Comparison of ENCODE assay signal across 13 cellular contexts in genomic region chr17:79840989-79841286, GRCh38. TPM values are rescaled to one million over a fixed set of nuclear protein-coding genes. Genes with fewer than 3 reads are reported as not detected.
DNase-seq lines count a peak whose midpoint lies in the region; ATAC-seq, FAIRE-seq and TF ChIP-seq lines count a peak whose summit lies in the region.
"Had no signal": no experiment of that assay in that cellular context is flagged by ENCODE, and none has a peak within 500 bp of the region (broad histone marks: within the 10 kb centered on the region; RNA-seq: fewer than 3 reads in every experiment).

No MANE protein-coding gene starts in this region.

- CTCF ChIA-PET in A549 (lab: Yijun Ruan, JAX) (interaction anchor here (0.6 to 15.4 kb wide), 37 partner anchors 8 to 914 kb away, joined by 3 to 238 read pairs (median 10); partner anchors contain the start of gene CBX8), K562 (lab: Yijun Ruan, JAX; ENCODE audit: low intra/inter-chr PET ratio) (no interaction called here)

- no peak for TF ChIP-seq POLR2A in A549 (IDR thresholded peaks at IDR 0.05; ENCODE audit: low read length)
- no peak for TF ChIP-seq POLR2A in K562 (conservative IDR thresholded peaks at IDR 0.05)
- no peak for TF ChIP-seq POLR2A in GM12891 (IDR thresholded peaks at IDR 0.05; ENCODE audit: low read depth, low read length)

- H2AFZ ChIP-seq in GM23248 (peak overlapping the region; percentile 68; the same call in 1 of the 2 replicates), K562 (ENCODE audit: low read depth, low read length) (no peak overlapping the region)

- H3K36me3 Mint-ChIP-seq in nephron (ENCODE audit: low read depth): no peaks in the 10 kb centered on the region
- no peaks in the 10 kb centered on the region for H3K36me3 Mint-ChIP-seq in osteocyte (ENCODE audit: unreplicated experiment)

- H3K27me3 ChIP-seq in GM23248 (replicated peaks; ENCODE audit: insufficient read depth) (peaks cover 29% of the 10 kb centered on the region), K562 (ENCODE audit: control insufficient read depth in 2 of 2, insufficient read depth in 2 of 2, low read length in 2 of 2) (no peaks in the 10 kb centered on the region)

- peaks cover 52% of the 10 kb centered on the region for H3K4me1 ChIP-seq in A549
- H3K4me1 ChIP-seq in GM23248 (ENCODE audit: insufficient read depth): peaks cover 12% of the 10 kb centered on the region
- H3K4me1 ChIP-seq in K562 (replicated peaks in 1 of 2; ENCODE audit: control insufficient read depth in 2 of 2, insufficient read depth in 2 of 2, low read length in 2 of 2): peaks cover 26 to 82% of the 10 kb centered on the region in 2 experiments

- H3K9me3 ChIP-seq in A549 (no peaks in the 10 kb centered on the region), GM23248 (ENCODE audit: low read depth) (no peaks in the 10 kb centered on the region), K562 (replicated peaks; ENCODE audit: control insufficient read depth, insufficient read depth, low read depth, low read length) (no peaks in the 10 kb centered on the region)

- H3K9ac ChIP-seq in GM23248 (no peak overlapping the region), K562 (ENCODE audit: insufficient read depth in 1 of 2, low read depth in 2 of 2, low read length in 2 of 2) (no peak overlapping the region; a peak in 1 of 4 replicates)

- H3F3A ChIP-seq in GM23248 (ENCODE audit: insufficient read depth): peaks cover 17% of the 10 kb centered on the region

- TF ChIP-seq EP300 in A549 (IDR thresholded peaks at IDR 0.05) (no peak), K562 (IDR thresholded peaks at IDR 0.05; ENCODE audit: low read length) (no peak)

- no peaks in the 10 kb centered on the region for H3K9me2 ChIP-seq in GM23248 (ENCODE audit: insufficient read depth)

- WGBS in A549 (ENCODE audit: missing lambda C conversion rate): 55% methylated on average over 14 of the region's 19 CpGs
- 1 to 4% methylated on average over 11 to 19 of the region's 19 CpGs for WGBS in GM23248 (ENCODE audit: low coverage in 1 of 2, low lambda C conversion rate in 2 of 2, missing lambda C conversion rate in 2 of 2), 2 experiments
- 88% methylated on average over 13 of the region's 19 CpGs for WGBS in K562 (ENCODE audit: insufficient coverage, low coverage, missing lambda C conversion rate)

- H4K20me1 ChIP-seq in GM23248 (ENCODE audit: insufficient read depth) (no peaks in the 10 kb centered on the region), K562 (replicated peaks; ENCODE audit: control insufficient read depth, insufficient read depth, low read length) (peaks cover 10% of the 10 kb centered on the region)

- H3K4me2 ChIP-seq in A549: peak overlapping the region; percentile 81
- peak overlapping the region; percentile 30 for H3K4me2 ChIP-seq in GM23248 (ENCODE audit: unreplicated experiment)
- H3K4me2 ChIP-seq in K562 (ENCODE audit: insufficient read depth, low read length): no peak overlapping the region

- POLR2A ChIA-PET in A549 (lab: Yijun Ruan, JAX): interaction anchor here (2.6 to 3.6 kb wide), 4 partner anchors 29 to 152 kb away, joined by 11 to 84 read pairs (median 33); no protein-coding TSS in a partner anchor
- POLR2A ChIA-PET in K562 (lab: Yijun Ruan, JAX): interaction anchor here (0.7 to 17.8 kb wide), 5 partner anchors 9 to 75 kb away, joined by 3 to 386 read pairs (median 4); no protein-coding TSS in a partner anchor

- FAIRE-seq in A549 (lab: Jason Lieb, UNC) (no peak), K562 (lab: Jason Lieb, UNC) (no peak), GM12891 (lab: Jason Lieb, UNC) (no peak)
- FAIRE-seq: endometrium had no signal

- H3K9me3 Mint-ChIP-seq in nephron (no peaks in the 10 kb centered on the region), osteocyte (ENCODE audit: unreplicated experiment) (no peaks in the 10 kb centered on the region)

- peaks cover 24% of the 10 kb centered on the region for H3K79me2 ChIP-seq in GM23248 (ENCODE audit: insufficient read depth)
- H3K79me2 ChIP-seq in K562 (ENCODE audit: control insufficient read depth, insufficient read depth, low read length): peaks cover 27% of the 10 kb centered on the region

- TF ChIP-seq CTCF in A549 (IDR thresholded peaks at IDR 0.05) (no peak), K562 (IDR thresholded peaks at IDR 0.05 in 2 of 3, conservative IDR thresholded peaks at IDR 0.05 in 1 of 3; ENCODE audit: insufficient read depth in 2 of 3, low read depth in 1 of 3, low read length in 3 of 3) (no peak), nephron (IDR thresholded peaks at IDR 0.05; ENCODE audit: unreplicated experiment in 3 of 3) (no peak), osteocyte (IDR thresholded peaks at IDR 0.05) (no peak)

- peaks cover 4% of the 10 kb centered on the region for H3K9me1 ChIP-seq in K562 (ENCODE audit: control insufficient read depth, insufficient read depth, low read length)

- DNase-seq in A549 (ENCODE audit: low read depth in 1 of 2, low spot score in 1 of 2) (no peak), GM23248 (no peak), K562 (ENCODE audit: extremely low read depth in 1 of 4, low spot score in 3 of 4) (no peak), GM12891 (ENCODE audit: insufficient read length, low spot score) (no peak), C1 segment of cervical spinal cord (lab: John Stamatoyannopoulos, UW) (no peak), ureter (ENCODE audit: low spot score) (no peak), osteocyte (ENCODE audit: extremely low spot score, unreplicated experiment) (no peak)
- DNase-seq: NCI-H1048, occipital lobe, PC-3 had no signal

- intact Hi-C loops in K562 (cut with micrococcal nuclease): no loop called here

- H3K27ac ChIP-seq in A549: peak overlapping the region; percentile 95 to 98
- H3K27ac ChIP-seq in GM23248: no peak overlapping the region
- H3K27ac ChIP-seq in K562 (ENCODE audit: extremely low read depth, low read depth, low read length): no peak overlapping the region

- H3K4me3 Mint-ChIP-seq in nephron (peak overlapping the region in 2 of 3 experiments; percentile 41 to 73), osteocyte (ENCODE audit: unreplicated experiment) (no peak overlapping the region)

- in situ Hi-C loops in GM23248 (cut with MboI) (loop anchor here (10.0 kb wide), 1 partner anchor 154 kb away; no protein-coding TSS in a partner anchor), K562 (cut with MboI) (no loop called here)

- H3K27me3 Mint-ChIP-seq in nephron (ENCODE audit: low read depth) (peaks cover 65% of the 10 kb centered on the region), osteocyte (ENCODE audit: unreplicated experiment) (peaks cover 13% of the 10 kb centered on the region)

- ATAC-seq in A549 (no peak), K562 (no peak)
- ATAC-seq: HCT116, PC-3 had no signal

- BruUV-seq in K562 (replicated peaks; lab: Mats Ljungman, UMichigan): no TSS peak

- H3K4me3 ChIP-seq in A549: peak overlapping the region; percentile 82; the same call in 2 of the 3 replicates
- peak overlapping the region; percentile 48; the same call in 1 of the 2 replicates for H3K4me3 ChIP-seq in GM23248
- no peak overlapping the region for H3K4me3 ChIP-seq in K562

- TF ChIP-seq RAD21 in A549 (conservative IDR thresholded peaks at IDR 0.05 in 1 of 2, IDR thresholded peaks at IDR 0.05 in 1 of 2): no peak
- no peak for TF ChIP-seq RAD21 in K562 (CRISPR knock-in tag; conservative IDR thresholded peaks at IDR 0.05 in 1 of 2, IDR thresholded peaks at IDR 0.05 in 1 of 2)

- H3K4me1 Mint-ChIP-seq in nephron (peaks cover 22% of the 10 kb centered on the region), osteocyte (ENCODE audit: unreplicated experiment) (peaks cover 47% of the 10 kb centered on the region)

- no peak overlapping the region for H3K27ac Mint-ChIP-seq in nephron
- no peak overlapping the region for H3K27ac Mint-ChIP-seq in osteocyte (ENCODE audit: unreplicated experiment)

- H3K36me3 ChIP-seq in GM23248 (ENCODE audit: low read depth) (no peaks in the 10 kb centered on the region), K562 (ENCODE audit: control insufficient read depth, insufficient read depth, low read length) (peaks cover 15% of the 10 kb centered on the region; the same call in 1 of the 3 replicates)

RNA-seq across cellular contexts. Expression of gene CBX4, which starts 1.7 kb away (rescaled TPM):
- polyA plus RNA-seq in A549 (2011; rRNA removed) (21.9 and 34.1 TPM in 2 replicates), A549 (2017; fragmentation: RNase III; extraction: RNeasy Plus Mini Kit Qiagen cat#74134 plus additional on column Dnase treatment) (25.9 to 31.9 TPM (median 31.0 TPM) in 3 replicates), GM23248 (2016; fragmentation: Nextera tagmentation; extraction: Ambion mirVana) (1.2 and 1.4 TPM in 2 replicates), K562 (2011; rRNA removed) (7.8 and 13.5 TPM in 2 replicates), K562 (2014; fragmentation: Illumina TruSeq; extraction: Trizol) (10.0 and 16.4 TPM in 2 replicates), K562 (2014; fragmentation: Nextera tagmentation; extraction: Ambion mirVana) (1 to 10 TPM in 1 of 2 experiments, under 1 TPM in 1; 0.98 to 1.1 TPM), K562 (2014; rRNA removed) (34.8 and 40.7 TPM in 2 replicates)
- polyA plus RNA-seq in A549 (2012; cell fraction: cytosol; rRNA removed): 31.9 and 46.3 TPM in 2 replicates
- 48.9 and 61.8 TPM in 2 replicates for polyA plus RNA-seq in A549 (2012; cell fraction: nucleus; rRNA removed)
- 20.6 and 27.0 TPM in 2 replicates for polyA minus RNA-seq in A549 (2011; rRNA and poly(A)+ RNA removed)
- 11.4 and 18.9 TPM in 2 replicates for total RNA-seq in GM23248 (2014; rRNA removed; shearing (Covaris generic))
- total RNA-seq in K562 (2011; cell fraction: chromatin; rRNA removed; ENCODE audit: low replicate concordance): 13.6 and 28.0 TPM in 2 replicates
- total RNA-seq in K562 (2011; cell fraction: nucleolus; rRNA removed): 26.3 and 29.6 TPM in 2 replicates
- total RNA-seq in K562 (2011; cell fraction: nucleoplasm; rRNA removed): 11.0 and 15.7 TPM in 2 replicates
- total RNA-seq in K562 (2014; rRNA removed) (42.3 and 42.4 TPM in 2 replicates), K562 (2014; rRNA removed; fragmentation: Illumina TruSeq; extraction: Trizol) (4.4 and 4.7 TPM in 2 replicates), K562 (2015; rRNA removed; fragmentation: Illumina TruSeq; extraction: Trizol) (13.5 and 14.7 TPM in 2 replicates), K562 (2021) (48.5 and 50.5 TPM in 2 replicates), ureter (36.7 TPM), osteocyte (21.4 and 23.2 TPM in 2 replicates)
- polyA plus RNA-seq in K562 (2011; cell fraction: cytosol; rRNA removed): 12.6 and 29.1 TPM in 2 replicates
- polyA plus RNA-seq in K562 (2011; cell fraction: nucleus; rRNA removed): 23.9 and 38.8 TPM in 2 replicates
- 22.9 and 60.2 TPM in 2 replicates for polyA plus RNA-seq in K562 (2012)
- polyA minus RNA-seq in K562 (2011; rRNA and poly(A)+ RNA removed): 7.2 and 7.6 TPM in 2 replicates
- 18.7 and 24.1 TPM in 2 replicates for polyA minus RNA-seq in K562 (2011; cell fraction: cytosol; rRNA and poly(A)+ RNA removed)
- polyA minus RNA-seq in K562 (2011; cell fraction: nucleus; rRNA and poly(A)+ RNA removed): 12.4 and 16.4 TPM in 2 replicates
- polyA plus RNA-seq in GM12891 (2012; ENCODE audit: low read depth, missing spikeins): 17.1 TPM

RNA-seq across cellular contexts. Expression of gene CBX8, which starts 44.1 kb away (rescaled TPM):
- 1.5 and 2.8 TPM in 2 replicates for polyA plus RNA-seq in A549 (2011; rRNA removed)
- 3.5 and 3.8 TPM in 2 replicates for polyA plus RNA-seq in A549 (2012; cell fraction: cytosol; rRNA removed)
- 4.8 and 7.2 TPM in 2 replicates for polyA plus RNA-seq in A549 (2012; cell fraction: nucleus; rRNA removed)
- polyA plus RNA-seq in A549 (2017; fragmentation: RNase III; extraction: RNeasy Plus Mini Kit Qiagen cat#74134 plus additional on column Dnase treatment): 11.0 to 13.1 TPM (median 11.9 TPM) in 3 replicates
- 2.5 and 2.8 TPM in 2 replicates for polyA minus RNA-seq in A549 (2011; rRNA and poly(A)+ RNA removed)
- 2.7 and 3.9 TPM in 2 replicates for total RNA-seq in GM23248 (2014; rRNA removed; shearing (Covaris generic))
- 5.9 and 6.4 TPM in 2 replicates for polyA plus RNA-seq in GM23248 (2016; fragmentation: Nextera tagmentation; extraction: Ambion mirVana)
- total RNA-seq in K562 (2011; cell fraction: chromatin; rRNA removed; ENCODE audit: low replicate concordance): 2.1 and 2.7 TPM in 2 replicates
- 2.3 and 2.9 TPM in 2 replicates for total RNA-seq in K562 (2011; cell fraction: nucleolus; rRNA removed)
- total RNA-seq in K562 (2011; cell fraction: nucleoplasm; rRNA removed): 2.0 and 2.7 TPM in 2 replicates
- total RNA-seq in K562 (2014; rRNA removed): 4.9 and 7.1 TPM in 2 replicates
- total RNA-seq in K562 (2014; rRNA removed; fragmentation: Illumina TruSeq; extraction: Trizol): 1.8 and 1.9 TPM in 2 replicates
- total RNA-seq in K562 (2015; rRNA removed; fragmentation: Illumina TruSeq; extraction: Trizol): 6.6 and 6.7 TPM in 2 replicates
- 11.9 and 12.0 TPM in 2 replicates for total RNA-seq in K562 (2021)
- polyA plus RNA-seq in K562 (2011; rRNA removed): 0.52 and 0.72 TPM in 2 replicates
- polyA plus RNA-seq in K562 (2011; cell fraction: cytosol; rRNA removed): 0.80 and 1.1 TPM in 2 replicates
- 2.4 and 2.6 TPM in 2 replicates for polyA plus RNA-seq in K562 (2011; cell fraction: nucleus; rRNA removed)
- 5.7 and 8.8 TPM in 2 replicates for polyA plus RNA-seq in K562 (2012)
- polyA plus RNA-seq in K562 (2014; fragmentation: Illumina TruSeq; extraction: Trizol): 2.6 and 3.4 TPM in 2 replicates
- under 1 TPM; 0.08 to 0.21 TPM for polyA plus RNA-seq in K562 (2014; fragmentation: Nextera tagmentation; extraction: Ambion mirVana)
- 4.7 and 6.7 TPM in 2 replicates for polyA plus RNA-seq in K562 (2014; rRNA removed)
- 0.45 and 0.56 TPM in 2 replicates for polyA minus RNA-seq in K562 (2011; rRNA and poly(A)+ RNA removed)
- polyA minus RNA-seq in K562 (2011; cell fraction: cytosol; rRNA and poly(A)+ RNA removed): 0.86 and 2.7 TPM in 2 replicates
- polyA minus RNA-seq in K562 (2011; cell fraction: nucleus; rRNA and poly(A)+ RNA removed): 0.67 and 2.1 TPM in 2 replicates
- polyA plus RNA-seq in GM12891 (2012; ENCODE audit: low read depth, missing spikeins): 2.8 TPM
- 6.5 TPM for total RNA-seq in ureter
- 5.4 and 6.3 TPM in 2 replicates for total RNA-seq in osteocyte

Comparison
In these comparisons a context has a peak if more than half of its experiments do, and no peak if none do; other contexts are left out.
1. H3K27ac ChIP-seq: peak in A549 (2 of 2); none in GM23248 (single experiment) and K562 (single experiment).
2. Of the 35 proteins assayed by ChIP-seq in both K562 and A549: peak only in K562: CEBPB; only in A549: MAX and USF2; in both: none; in neither: 32.